Comparison of ENCODE assay signal across 9 cellular contexts in the genomic region with DNA sequence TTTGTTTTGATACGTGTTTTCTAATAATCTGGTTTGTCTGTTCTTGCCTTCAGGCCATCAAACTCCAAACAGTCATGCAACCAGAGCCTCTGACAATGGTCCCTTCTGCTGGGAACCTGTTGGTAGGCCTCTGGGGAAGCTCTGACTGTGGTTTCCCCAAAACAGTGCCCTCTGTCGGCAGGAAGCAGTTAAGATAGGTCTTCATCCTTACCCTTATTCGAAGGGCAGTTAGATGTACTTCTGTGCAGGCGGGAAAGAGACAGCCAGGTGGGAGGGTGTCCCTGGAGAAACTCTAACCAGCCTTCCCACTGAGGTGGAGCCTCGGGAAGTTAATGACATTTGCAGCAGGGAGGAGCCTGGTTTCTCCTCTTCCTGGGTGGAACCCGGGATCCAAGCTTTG.
DNase-seq lines count a peak whose midpoint lies in the region; ATAC-seq and TF ChIP-seq lines count a peak whose summit lies in the region.
"Had no signal": no experiment of that assay in that cellular context is flagged by ENCODE, and none has a peak within 500 bp of the region (broad histone marks: within the 10 kb centered on the region; RNA-seq: fewer than 3 reads in every experiment).

No MANE protein-coding gene starts in this region.

- TF ChIP-seq CTCF in HL-60 (IDR thresholded peaks at IDR 0.05; ENCODE audit: insufficient read depth, low read length) (peak; percentile 24), choroid plexus epithelial cell (conservative IDR thresholded peaks at IDR 0.05; ENCODE audit: low read depth, low read length) (peak; percentile 55), transverse colon (IDR thresholded peaks at IDR 0.05) (no peak)

- peak; percentile 5 for DNase-seq in DMS153 treated with DMSO at 0.1 percent for 48 hours (lab: John Stamatoyannopoulos, UW; ENCODE audit: unreplicated experiment)
- peak in 1 of 2 experiments; percentile 40 for DNase-seq in HL-60 (ENCODE audit: low read depth in 1 of 2, low spot score in 1 of 2)
- DNase-seq in choroid plexus epithelial cell (ENCODE audit: low read depth): peak; percentile 50
- DNase-seq in transverse colon: peak; percentile 9
- no peak for DNase-seq in retina
- no peak for DNase-seq in activated gamma-delta T cell (lab: John Stamatoyannopoulos, UW)

- peak; percentile 76 for ATAC-seq in GM19035 (IDR thresholded peaks at IDR 0.05; ENCODE audit: unreplicated experiment)
- no peak for ATAC-seq in GM21737 (IDR thresholded peaks at IDR 0.05; ENCODE audit: unreplicated experiment)

- no peaks in the 10 kb centered on the region for H3K36me3 ChIP-seq in transverse colon

- H3K27ac ChIP-seq in HL-60 (replicated peaks) (no peak overlapping the region), transverse colon (no peak overlapping the region)
- H3K27ac ChIP-seq: epithelial cell of prostate had no signal

- intact Hi-C loops in transverse colon (cut with DNase I; ENCODE audit: low total_unique reads): no loop called here

- no peaks in the 10 kb centered on the region for H3K27me3 ChIP-seq in HL-60 (ENCODE audit: insufficient read depth, poor library complexity, severe bottlenecking)
- H3K27me3 ChIP-seq in transverse colon: no peaks in the 10 kb centered on the region

- in situ Hi-C loops in transverse colon (cut with MboI; ENCODE audit: low pct_ligation_motif_present in 1 of 4, low pct_unique_long_range_greater_than_20kb in 1 of 4, low sequenced_read_pairs in 3 of 4): no loop called here

- peaks cover 11 to 13% of the 10 kb centered on the region in 2 donors for H3K9me3 ChIP-seq in transverse colon

- TF ChIP-seq EP300 in transverse colon (IDR thresholded peaks at IDR 0.05; ENCODE audit: low read depth): no peak

- WGBS in transverse colon (ENCODE audit: low coverage in 1 of 2), 2 donors: 0 to 55% methylated on average over 1 to 6 of the region's 6 CpGs

- H3K4me3 ChIP-seq in HL-60 (replicated peaks; ENCODE audit: insufficient read depth, low read length) (no peak overlapping the region), choroid plexus epithelial cell (ENCODE audit: low read depth, low read length) (no peak overlapping the region), transverse colon (no peak overlapping the region)

- TF ChIP-seq POLR2A in transverse colon (IDR thresholded peaks at IDR 0.05): no peak

- H3K4me1 ChIP-seq in transverse colon: no peaks in the 10 kb centered on the region

Comparison
In these comparisons a context has a peak if more than half of its experiments do, and no peak if none do; other contexts are left out.
1. DNase-seq: peak in DMS153 treated with DMSO at 0.1 percent for 48 hours (single experiment), choroid plexus epithelial cell (single experiment) and transverse colon (single experiment); none in retina (single experiment) and activated gamma-delta T cell (single experiment).
2. CTCF ChIP-seq: peak in HL-60 (single experiment) and choroid plexus epithelial cell (single experiment); none in transverse colon (0 of 5).